Comparison of ENCODE assay signal across 15 cellular contexts in the genomic region with DNA sequence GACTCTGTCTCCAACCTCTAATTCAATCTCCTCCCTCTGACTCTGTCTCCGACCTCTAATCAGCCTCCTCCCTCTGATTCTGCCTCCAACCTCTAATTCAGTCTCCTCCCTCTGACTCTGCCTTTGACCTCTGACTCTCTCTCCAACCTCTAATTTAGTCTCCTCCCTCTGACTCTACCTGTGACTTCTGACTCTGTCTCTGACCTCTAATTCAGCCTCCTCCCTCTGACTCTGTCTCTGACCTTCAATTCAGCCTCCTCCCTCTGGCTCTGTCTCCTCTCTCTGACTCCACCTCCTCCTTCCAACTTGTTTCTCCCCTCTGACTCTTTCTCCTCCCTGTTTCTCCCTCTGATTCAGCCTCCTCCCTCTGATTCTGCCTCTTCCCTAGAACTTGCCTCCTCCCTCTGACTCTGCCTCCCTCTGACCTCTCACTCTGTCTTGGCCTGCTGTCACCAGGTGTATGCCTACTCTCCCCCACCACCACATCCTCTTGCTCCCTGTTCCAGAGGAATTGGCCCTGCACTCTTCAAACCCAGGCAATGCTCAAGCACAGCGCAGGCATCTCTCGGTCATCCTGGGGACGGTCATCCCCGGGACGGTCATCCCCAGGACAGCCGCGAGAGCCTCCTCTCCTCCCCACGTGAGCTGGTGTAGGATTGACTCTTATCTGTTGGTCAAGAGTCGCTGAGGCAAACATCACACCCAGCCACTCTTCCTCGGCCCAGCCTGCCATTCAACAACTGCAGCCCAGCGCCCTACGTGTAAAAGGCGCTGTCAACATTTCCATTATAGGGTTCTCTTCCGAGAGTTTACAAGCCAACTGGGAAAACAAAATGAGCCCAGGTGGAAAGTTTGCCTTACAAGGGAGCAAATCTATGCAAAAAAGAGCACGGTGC.
DNase-seq lines count a peak whose midpoint lies in the region; ATAC-seq and TF ChIP-seq lines count a peak whose summit lies in the region.
"Had no signal": no experiment of that assay in that cellular context is flagged by ENCODE, and none has a peak within 500 bp of the region (broad histone marks: within the 10 kb centered on the region; RNA-seq: fewer than 3 reads in every experiment).

No MANE protein-coding gene starts in this region.

- TF ChIP-seq POLR2A in stomach (IDR thresholded peaks at IDR 0.05): no peak

- CTCF ChIA-PET in activated CD4-positive, alpha-beta memory T cell treated with anti-CD3 and anti-CD28 coated beads for 36 hours (lab: Charles Lee): interaction anchor here (0.9 to 3.9 kb wide), 5 partner anchors 9 to 605 kb away, joined by 3 to 14 read pairs (median 5); no protein-coding TSS in a partner anchor

- TF ChIP-seq CTCF in neural progenitor cell (IDR thresholded peaks at IDR 0.05) (no peak), stomach (IDR thresholded peaks at IDR 0.05) (no peak)

- H3K9me3 ChIP-seq in HUES48 (ENCODE audit: control insufficient read depth, insufficient read depth, low read length) (no peaks in the 10 kb centered on the region), neural progenitor cell (ENCODE audit: low read depth) (no peaks in the 10 kb centered on the region), stomach (no peaks in the 10 kb centered on the region)

- H3K9me3 Mint-ChIP-seq in activated T-cell treated with anti-CD3 and anti-CD28 coated beads, Interleukin-2, amount 50 U/mL, for 72 hours: peaks cover 0 to 4% of the 10 kb centered on the region in 2 donors
- no peaks in the 10 kb centered on the region for H3K9me3 Mint-ChIP-seq in activated CD4-positive, alpha-beta memory T cell treated with anti-CD3 and anti-CD28 coated beads for 36 hours
- H3K9me3 Mint-ChIP-seq in neural progenitor cell: peaks cover 2% of the 10 kb centered on the region
- H3K9me3 Mint-ChIP-seq: dendritic cell treated with granulocyte-macrophage colony-stimulating factor and Interleukin-4, amounts not matched to agents 40 ng/mL and 50 ng/mL, for 4 days had no signal

- H3K4me3 ChIP-seq in HUES48 (ENCODE audit: low read depth, low read length) (no peak overlapping the region), neural progenitor cell (no peak overlapping the region), stomach (no peak overlapping the region)

- H3K4me2 ChIP-seq in neural progenitor cell: no peak overlapping the region

- intact Hi-C loops in activated CD4-positive, alpha-beta memory T cell treated with anti-CD3 and anti-CD28 coated beads for 36 hours (cut with micrococcal nuclease): no loop called here
- intact Hi-C loops in stomach (cut with DNase I; ENCODE audit: low total_unique reads): loop anchor here (10.0 kb wide), 2 partner anchors 323 to 603 kb away; no protein-coding TSS in a partner anchor

- H3K36me3 Mint-ChIP-seq in activated T-cell treated with anti-CD3 and anti-CD28 coated beads, Interleukin-2, amount 50 U/mL, for 72 hours (ENCODE audit: insufficient read depth in 2 of 2): peaks cover 2 to 4% of the 10 kb centered on the region in 2 donors
- no peaks in the 10 kb centered on the region for H3K36me3 Mint-ChIP-seq in activated CD4-positive, alpha-beta memory T cell treated with anti-CD3 and anti-CD28 coated beads for 36 hours
- H3K36me3 Mint-ChIP-seq in neural progenitor cell: peaks cover 6% of the 10 kb centered on the region

- H3K36me3 ChIP-seq in HUES48 (ENCODE audit: control insufficient read depth, insufficient read depth, low read length): no peaks in the 10 kb centered on the region
- no peaks in the 10 kb centered on the region for H3K36me3 ChIP-seq in neural progenitor cell
- H3K36me3 ChIP-seq in stomach: no peaks in the 10 kb centered on the region

- peak; percentile 44 to 71 for ATAC-seq in activated T-cell treated with anti-CD3 and anti-CD28 coated beads, Interleukin-2, amount 50 U/mL, for 72 hours (replicated peaks in 1 of 2)
- ATAC-seq: esophagus mucosa, right cardiac atrium had no signal

- H4K20me1 ChIP-seq in neural progenitor cell (ENCODE audit: low read depth): no peaks in the 10 kb centered on the region

- WGBS in stomach, 5 donors: 43 to 60% (median 51%) methylated on average over 16 of the region's 16 CpGs

- no peaks in the 10 kb centered on the region for H3K79me2 ChIP-seq in neural progenitor cell (ENCODE audit: low read depth)

- H3K4me3 Mint-ChIP-seq in activated T-cell treated with anti-CD3 and anti-CD28 coated beads, Interleukin-2, amount 50 U/mL, for 72 hours: peak overlapping the region; percentile 46 to 58
- H3K4me3 Mint-ChIP-seq in activated CD4-positive, alpha-beta memory T cell treated with anti-CD3 and anti-CD28 coated beads for 36 hours: no peak overlapping the region
- H3K4me3 Mint-ChIP-seq in neural progenitor cell: no peak overlapping the region
- H3K4me3 Mint-ChIP-seq: B cell; dendritic cell treated with granulocyte-macrophage colony-stimulating factor and Interleukin-4, amounts not matched to agents 40 ng/mL and 50 ng/mL, for 4 days had no signal

- peaks cover 23% of the 10 kb centered on the region for H3K27me3 Mint-ChIP-seq in activated T-cell treated with anti-CD3 and anti-CD28 coated beads, Interleukin-2, amount 50 U/mL, for 72 hours (ENCODE audit: low read depth)
- H3K27me3 Mint-ChIP-seq in activated CD4-positive, alpha-beta memory T cell treated with anti-CD3 and anti-CD28 coated beads for 36 hours: peaks cover 14% of the 10 kb centered on the region
- H3K27me3 Mint-ChIP-seq in neural progenitor cell (ENCODE audit: insufficient read depth, low read depth): peaks cover 3% of the 10 kb centered on the region

- peaks cover 17% of the 10 kb centered on the region for H3K4me1 ChIP-seq in HUES48 (ENCODE audit: control insufficient read depth, insufficient read depth, low read length)
- H3K4me1 ChIP-seq in neural progenitor cell: peaks cover 30% of the 10 kb centered on the region
- H3K4me1 ChIP-seq in stomach: peaks cover 0 to 6% (median 0%) of the 10 kb centered on the region in 4 donors

- H3K9ac ChIP-seq in HUES48 (ENCODE audit: low read depth, low read length) (no peak overlapping the region), neural progenitor cell (no peak overlapping the region)

- no peak for TF ChIP-seq EP300 in stomach (IDR thresholded peaks at IDR 0.05)

- H2AFZ ChIP-seq in neural progenitor cell (replicated peaks): no peak overlapping the region

- H3K27ac ChIP-seq in HUES48 (ENCODE audit: low read depth, low read length): peak overlapping the region; percentile 18
- H3K27ac ChIP-seq in neural progenitor cell: no peak overlapping the region
- no peak overlapping the region for H3K27ac ChIP-seq in stomach

- peak in 1 of 2 donors; percentile 19 for DNase-seq in activated T-cell treated with anti-CD3 and anti-CD28 coated beads, Interleukin-2, amount 50 U/mL, for 72 hours
- DNase-seq in activated T-cell treated with anti-CD3 and anti-CD28 coated beads, Interleukin-2, amount 50 U/mL, for 48 hours: no peak
- peak; percentile 30 for DNase-seq in activated CD4-positive, alpha-beta memory T cell treated with anti-CD3 and anti-CD28 coated beads for 36 hours
- DNase-seq in neural progenitor cell (ENCODE audit: low spot score) (no peak), stomach (no peak), occipital lobe (lab: John Stamatoyannopoulos, UW) (no peak), HK-2 (ENCODE audit: unreplicated experiment) (no peak)
- DNase-seq: activated effector memory CD4-positive, alpha-beta T cell treated with anti-CD3 and anti-CD28 coated beads, Interleukin-2, amount 50 U/mL, for 16 hours; DND-41; right cardiac atrium; stimulated activated CD4-positive, alpha-beta T cell treated with anti-CD3 and anti-CD28 coated beads, Interleukin-2, amount 100 ng/mL, for 24 hours had no signal

- peaks cover 19% of the 10 kb centered on the region for H3K4me1 Mint-ChIP-seq in activated T-cell treated with anti-CD3 and anti-CD28 coated beads, Interleukin-2, amount 50 U/mL, for 72 hours (ENCODE audit: low read depth)
- H3K4me1 Mint-ChIP-seq in activated CD4-positive, alpha-beta memory T cell treated with anti-CD3 and anti-CD28 coated beads for 36 hours (ENCODE audit: low read depth): peaks cover 23% of the 10 kb centered on the region
- peaks cover 53% of the 10 kb centered on the region for H3K4me1 Mint-ChIP-seq in neural progenitor cell
- H3K4me1 Mint-ChIP-seq: B cell had no signal

- H3F3A ChIP-seq in neural progenitor cell (ENCODE audit: low read depth): peaks cover 28% of the 10 kb centered on the region

- POLR2A ChIA-PET in activated CD4-positive, alpha-beta memory T cell treated with anti-CD3 and anti-CD28 coated beads for 36 hours (lab: Charles Lee): no interaction called here

- H3K27ac Mint-ChIP-seq in activated T-cell treated with anti-CD3 and anti-CD28 coated beads, Interleukin-2, amount 50 U/mL, for 72 hours: peak overlapping the region; percentile 87
- peak overlapping the region; percentile 52 for H3K27ac Mint-ChIP-seq in activated CD4-positive, alpha-beta memory T cell treated with anti-CD3 and anti-CD28 coated beads for 36 hours
- H3K27ac Mint-ChIP-seq in neural progenitor cell: peak overlapping the region; percentile 86
- H3K27ac Mint-ChIP-seq: B cell; dendritic cell treated with granulocyte-macrophage colony-stimulating factor and Interleukin-4, amounts not matched to agents 40 ng/mL and 50 ng/mL, for 4 days had no signal

- H3K27me3 ChIP-seq in HUES48 (ENCODE audit: control insufficient read depth, insufficient read depth, low read length) (no peaks in the 10 kb centered on the region), neural progenitor cell (no peaks in the 10 kb centered on the region), stomach (peaks cover 2 to 89% (median 9%) of the 10 kb centered on the region in 3 donors)

Comparison
In these comparisons a context has a peak if more than half of its experiments do, and no peak if none do; other contexts are left out.
1. H3K4me3 Mint-ChIP-seq: peak in activated T-cell treated with anti-CD3 and anti-CD28 coated beads, Interleukin-2, amount 50 U/mL, for 72 hours (2 of 2); none in activated CD4-positive, alpha-beta memory T cell treated with anti-CD3 and anti-CD28 coated beads for 36 hours (single experiment) and neural progenitor cell (single experiment).
2. Peak in every context shown above with its lines, with median percentiles within 50 percentile points of each other: H3K27ac Mint-ChIP-seq.